11 cellular contexts compared by ENCODE assay signal in the genomic region with DNA sequence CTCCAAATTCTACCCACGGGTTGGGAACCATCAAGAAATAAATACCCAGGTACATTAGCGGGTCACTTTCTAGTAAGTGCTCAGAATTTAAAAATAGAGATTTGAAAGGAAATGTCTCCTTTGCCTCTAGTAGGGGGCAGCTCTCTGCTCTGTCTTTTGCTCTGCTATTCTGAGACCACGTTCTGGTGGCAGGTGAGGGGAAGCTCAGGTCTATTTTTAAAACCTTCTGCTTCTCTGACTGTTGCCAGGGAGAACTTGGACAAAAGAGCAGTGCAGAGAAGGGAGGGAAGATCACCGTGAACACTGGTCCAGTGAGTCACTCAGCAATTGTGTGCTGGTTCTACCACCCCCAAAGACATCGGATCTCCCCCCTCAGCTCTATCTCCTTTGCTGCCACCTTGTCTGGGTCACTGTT.
DNase-seq lines count a peak whose midpoint lies in the region; ATAC-seq, FAIRE-seq and TF ChIP-seq lines count a peak whose summit lies in the region.
"Had no signal": no experiment of that assay in that cellular context is flagged by ENCODE, and none has a peak within 500 bp of the region (broad histone marks: within the 10 kb centered on the region; RNA-seq: fewer than 3 reads in every experiment).

No MANE protein-coding gene starts in this region.

- intact Hi-C loops in activated CD4-positive, alpha-beta memory T cell treated with anti-CD3 and anti-CD28 coated beads for 36 hours (cut with micrococcal nuclease): no loop called here

- in situ Hi-C loops in astrocyte of the spinal cord (cut with HindIII; ENCODE audit: low sequenced_read_pairs): no loop called here

- POLR2A ChIA-PET in activated CD4-positive, alpha-beta memory T cell treated with anti-CD3 and anti-CD28 coated beads, Interleukin-2, amount 10 ng/mL, durations not matched to agents 7 days and 5 days (lab: Charles Lee): interaction anchor here (1.5 to 1.6 kb wide), 2 partner anchors 63 to 106 kb away, joined by 4 to 5 read pairs; no protein-coding TSS in a partner anchor
- POLR2A ChIA-PET in activated CD4-positive, alpha-beta memory T cell treated with anti-CD3 and anti-CD28 coated beads for 36 hours (lab: Charles Lee): no interaction called here
- POLR2A ChIA-PET in HEK293T (lab: Yijun Ruan, JAX): no interaction called here

- CTCF ChIA-PET in activated CD4-positive, alpha-beta memory T cell treated with anti-CD3 and anti-CD28 coated beads, Interleukin-2, amount 10 ng/mL, durations not matched to agents 7 days and 5 days (lab: Charles Lee): interaction anchor here (0.6 to 1.4 kb wide), 3 partner anchors 9 to 156 kb away, joined by 3 to 4 read pairs (median 3); no protein-coding TSS in a partner anchor
- CTCF ChIA-PET in activated CD4-positive, alpha-beta memory T cell treated with anti-CD3 and anti-CD28 coated beads for 36 hours (lab: Charles Lee): interaction anchor here (0.6 kb wide), 1 partner anchor 26 kb away, joined by 3 read pairs; no protein-coding TSS in a partner anchor
- CTCF ChIA-PET in HEK293T (lab: Yijun Ruan, JAX): no interaction called here

- peak overlapping the region; percentile 74 for H3K27ac Mint-ChIP-seq in activated CD4-positive, alpha-beta memory T cell treated with anti-CD3 and anti-CD28 coated beads, Interleukin-2, amount 10 ng/mL, durations not matched to agents 7 days and 5 days
- no peak overlapping the region for H3K27ac Mint-ChIP-seq in activated CD4-positive, alpha-beta memory T cell treated with anti-CD3 and anti-CD28 coated beads for 36 hours

- H3K9me3 Mint-ChIP-seq in activated CD4-positive, alpha-beta memory T cell treated with anti-CD3 and anti-CD28 coated beads, Interleukin-2, amount 10 ng/mL, durations not matched to agents 7 days and 5 days: no peaks in the 10 kb centered on the region
- H3K9me3 Mint-ChIP-seq in activated CD4-positive, alpha-beta memory T cell treated with anti-CD3 and anti-CD28 coated beads for 36 hours: no peaks in the 10 kb centered on the region
- H3K9me3 Mint-ChIP-seq: neural crest cell had no signal

- DNase-seq in activated CD4-positive, alpha-beta memory T cell treated with anti-CD3 and anti-CD28 coated beads, Interleukin-2, amount 10 ng/mL, durations not matched to agents 7 days and 5 days: no peak
- DNase-seq in activated CD4-positive, alpha-beta memory T cell treated with anti-CD3 and anti-CD28 coated beads for 36 hours: no peak
- peak; percentile 13 for DNase-seq in astrocyte of the spinal cord (ENCODE audit: low read depth, low spot score)
- DNase-seq in urothelium cell line (ENCODE audit: low spot score): peak; percentile 56
- no peak for DNase-seq in HEK293T (ENCODE audit: extremely low spot score)
- DNase-seq in activated naive CD4-positive, alpha-beta T cell (lab: John Stamatoyannopoulos, UW): no peak
- DNase-seq in NOMO-1 treated with dmso at 0.1 percent for 144 hours (lab: John Stamatoyannopoulos, UW; ENCODE audit: unreplicated experiment): no peak

- peak; percentile 41 for ATAC-seq in HG03039 (IDR thresholded peaks at IDR 0.05; ENCODE audit: unreplicated experiment)

- peaks cover 18% of the 10 kb centered on the region for H3K4me1 Mint-ChIP-seq in activated CD4-positive, alpha-beta memory T cell treated with anti-CD3 and anti-CD28 coated beads, Interleukin-2, amount 10 ng/mL, durations not matched to agents 7 days and 5 days
- H3K4me1 Mint-ChIP-seq in activated CD4-positive, alpha-beta memory T cell treated with anti-CD3 and anti-CD28 coated beads for 36 hours (ENCODE audit: low read depth): peaks cover 12% of the 10 kb centered on the region

- no peak for TF ChIP-seq CTCF in astrocyte of the spinal cord (IDR thresholded peaks at IDR 0.05; ENCODE audit: low read depth, low read length)

- no peaks in the 10 kb centered on the region for H3K36me3 Mint-ChIP-seq in activated CD4-positive, alpha-beta memory T cell treated with anti-CD3 and anti-CD28 coated beads, Interleukin-2, amount 10 ng/mL, durations not matched to agents 7 days and 5 days (ENCODE audit: low read depth)
- no peaks in the 10 kb centered on the region for H3K36me3 Mint-ChIP-seq in activated CD4-positive, alpha-beta memory T cell treated with anti-CD3 and anti-CD28 coated beads for 36 hours

- H3K4me3 Mint-ChIP-seq in activated CD4-positive, alpha-beta memory T cell treated with anti-CD3 and anti-CD28 coated beads, Interleukin-2, amount 10 ng/mL, durations not matched to agents 7 days and 5 days: peak overlapping the region; percentile 47
- no peak overlapping the region for H3K4me3 Mint-ChIP-seq in activated CD4-positive, alpha-beta memory T cell treated with anti-CD3 and anti-CD28 coated beads for 36 hours
- H3K4me3 Mint-ChIP-seq: neural crest cell had no signal

- peaks cover 23% of the 10 kb centered on the region for H3K27me3 Mint-ChIP-seq in activated CD4-positive, alpha-beta memory T cell treated with anti-CD3 and anti-CD28 coated beads, Interleukin-2, amount 10 ng/mL, durations not matched to agents 7 days and 5 days
- peaks cover 8% of the 10 kb centered on the region for H3K27me3 Mint-ChIP-seq in activated CD4-positive, alpha-beta memory T cell treated with anti-CD3 and anti-CD28 coated beads for 36 hours

- no peak for FAIRE-seq in urothelium cell line (lab: Jason Lieb, UNC)
- FAIRE-seq: colon had no signal

- H3K4me3 ChIP-seq in astrocyte of the spinal cord (ENCODE audit: low read depth, low read length): no peak overlapping the region
- H3K4me3 ChIP-seq: tibial nerve had no signal

TF ChIP-seq in HEK293T, 16 proteins besides CTCF, POLR2A, EP300 and RAD21:
- TF ChIP-seq HDGF (IDR thresholded peaks at IDR 0.05; ENCODE audit: borderline replicate concordance): no peak
- TF ChIP-seq BHLHE40 (IDR thresholded peaks at IDR 0.05; ENCODE audit: borderline replicate concordance): no peak
- TF ChIP-seq SP1 (IDR thresholded peaks at IDR 0.05): no peak
- TF ChIP-seq NFRKB (IDR thresholded peaks at IDR 0.05): no peak
- no peak for TF ChIP-seq CTBP1 (IDR thresholded peaks at IDR 0.05; ENCODE audit: borderline replicate concordance)
- no peak for TF ChIP-seq FOXM1 (IDR thresholded peaks at IDR 0.05; ENCODE audit: borderline replicate concordance)
- TF ChIP-seq L3MBTL2 (conservative IDR thresholded peaks at IDR 0.05): no peak
- TF ChIP-seq TARDBP (IDR thresholded peaks at IDR 0.05): no peak
- no peak for TF ChIP-seq SUZ12 (IDR thresholded peaks at IDR 0.05)
- TF ChIP-seq, protein P1, sequence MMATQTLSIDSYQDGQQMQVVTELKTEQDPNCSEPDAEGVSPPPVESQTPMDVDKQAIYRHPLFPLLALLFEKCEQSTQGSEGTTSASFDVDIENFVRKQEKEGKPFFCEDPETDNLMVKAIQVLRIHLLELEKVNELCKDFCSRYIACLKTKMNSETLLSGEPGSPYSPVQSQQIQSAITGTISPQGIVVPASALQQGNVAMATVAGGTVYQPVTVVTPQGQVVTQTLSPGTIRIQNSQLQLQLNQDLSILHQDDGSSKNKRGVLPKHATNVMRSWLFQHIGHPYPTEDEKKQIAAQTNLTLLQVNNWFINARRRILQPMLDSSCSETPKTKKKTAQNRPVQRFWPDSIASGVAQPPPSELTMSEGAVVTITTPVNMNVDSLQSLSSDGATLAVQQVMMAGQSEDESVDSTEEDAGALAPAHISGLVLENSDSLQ (IDR thresholded peaks at IDR 0.05): no peak
- no peak for TF ChIP-seq LEF1 (IDR thresholded peaks at IDR 0.05; ENCODE audit: borderline replicate concordance)
- no peak for TF ChIP-seq FOXK2 (IDR thresholded peaks at IDR 0.05)

Comparison
In these comparisons a context has a peak if more than half of its experiments do, and no peak if none do; other contexts are left out.
1. DNase-seq: peak in astrocyte of the spinal cord (single experiment) and urothelium cell line (single experiment); none in activated CD4-positive, alpha-beta memory T cell treated with anti-CD3 and anti-CD28 coated beads, Interleukin-2, amount 10 ng/mL, durations not matched to agents 7 days and 5 days (single experiment), activated CD4-positive, alpha-beta memory T cell treated with anti-CD3 and anti-CD28 coated beads for 36 hours (single experiment), HEK293T (single experiment), activated naive CD4-positive, alpha-beta T cell (0 of 4) and NOMO-1 treated with dmso at 0.1 percent for 144 hours (single experiment).